ENCODE assay signal across 6 cellular contexts in the genomic region with DNA sequence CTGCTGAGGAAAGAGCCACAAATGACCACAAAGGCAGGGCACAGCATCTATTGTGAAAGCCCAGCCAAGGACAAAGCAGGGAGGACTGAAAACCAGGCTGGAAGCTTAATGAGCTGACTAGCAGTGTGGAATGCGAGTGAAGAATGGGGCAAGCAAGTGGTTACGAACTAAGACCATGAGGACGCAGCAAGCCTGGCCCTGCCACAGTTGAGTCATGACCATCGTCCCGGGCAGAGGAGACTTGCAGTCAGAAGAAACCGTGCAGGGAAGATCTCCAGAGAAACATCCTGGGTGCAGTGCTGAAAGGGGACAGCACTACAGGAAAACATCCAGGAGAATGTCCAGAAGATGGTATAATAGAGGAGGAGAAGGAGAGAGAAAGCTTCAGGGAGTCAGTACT.
"Had no signal": no experiment of that assay in that cellular context is flagged by ENCODE, and none has a peak within 500 bp of the region (broad histone marks: within the 10 kb centered on the region; RNA-seq: fewer than 3 reads in every experiment).

No MANE protein-coding gene starts in this region.

- H3K4me2 ChIP-seq: GM23338 had no signal

- ATAC-seq: GM23338, HepG2, K562 had no signal

- H3K9me3 Mint-ChIP-seq: GM23338 had no signal

- DNase-seq: H9, HCEC 1CT had no signal

- H2AFZ ChIP-seq: GM23338 had no signal

- H3K27ac Mint-ChIP-seq: GM23338, H9 had no signal

- H3K4me1 Mint-ChIP-seq: GM23338, H9 had no signal

- H3K4me3 Mint-ChIP-seq: GM23338, H9 had no signal

- H3K27ac ChIP-seq: HL-60 had no signal

- H3K4me3 ChIP-seq: GM23338, K562 had no signal
